ENCODE assay signal across 7 cellular contexts in the genomic region with DNA sequence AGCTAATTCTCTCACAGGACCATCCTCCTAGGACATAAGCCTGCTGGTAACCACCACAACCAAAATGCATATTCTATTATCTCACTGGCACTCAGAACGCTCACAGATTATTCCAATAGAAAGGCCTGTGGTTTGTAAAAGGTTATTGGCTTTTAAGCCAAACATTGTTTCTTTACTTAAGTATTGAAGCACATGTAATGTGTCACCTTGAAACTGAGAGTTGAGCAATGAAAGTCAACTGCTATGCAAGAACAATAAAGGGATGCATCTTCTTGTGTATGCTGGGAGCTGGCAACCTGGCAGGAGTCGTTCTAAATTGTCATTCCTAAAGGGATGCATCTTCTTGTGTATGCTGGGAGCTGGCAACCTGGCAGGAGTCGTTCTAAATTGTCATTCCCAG.
"Had no signal": no experiment of that assay in that cellular context is flagged by ENCODE, and none has a peak within 500 bp of the region (broad histone marks: within the 10 kb centered on the region; RNA-seq: fewer than 3 reads in every experiment).

No MANE protein-coding gene starts in this region.

- H3K9ac ChIP-seq: GM23248 had no signal

- DNase-seq: GM23248, GOT3, H7, HFFc6, IMR-90 had no signal

- H3K4me1 ChIP-seq: HAP-1 had no signal

- H2AFZ ChIP-seq: GM23248 had no signal

- H3K27ac Mint-ChIP-seq: HFFc6 had no signal

- H3K4me3 ChIP-seq: GM23248, HAP-1 had no signal

- H3K9me3 ChIP-seq: HAP-1 had no signal

- ATAC-seq: HCT116 had no signal

- H3K4me3 Mint-ChIP-seq: HFFc6 had no signal

- H3K36me3 ChIP-seq: HAP-1 had no signal

- H3K27ac ChIP-seq: GM23248 had no signal
